7 cellular contexts compared by ENCODE assay signal in the genomic region with DNA sequence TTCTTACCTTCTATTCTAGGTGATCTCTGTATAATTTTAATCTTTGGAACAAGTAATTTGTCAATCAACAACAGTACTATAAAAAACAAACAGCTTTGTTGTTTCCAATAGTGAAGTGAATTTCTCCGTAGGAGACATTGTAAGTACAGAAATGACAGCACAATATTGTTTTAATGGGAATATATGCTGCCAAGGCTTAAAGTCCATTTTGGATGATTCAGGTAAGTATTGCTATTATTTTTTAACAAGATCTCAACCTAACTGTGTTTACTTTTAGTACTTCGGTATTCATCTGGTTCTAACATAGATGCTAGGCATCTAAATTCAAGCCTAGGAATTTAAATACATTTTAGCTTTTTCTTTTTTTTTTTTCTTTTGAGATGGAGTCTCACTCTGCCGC.
"Had no signal": no experiment of that assay in that cellular context is flagged by ENCODE, and none has a peak within 500 bp of the region (broad histone marks: within the 10 kb centered on the region; RNA-seq: fewer than 3 reads in every experiment).

No MANE protein-coding gene starts in this region.

- H3K4me2 ChIP-seq: KMS-11 had no signal

- H3K27ac ChIP-seq: HL-60, KMS-11 had no signal

- ATAC-seq: K562 had no signal

- DNase-seq: IMR-90, KBM-7, KG1 had no signal

- FAIRE-seq: HTR-8/SVneo, K562 had no signal

- H3K9ac ChIP-seq: KMS-11 had no signal

- H3K4me3 ChIP-seq: K562 had no signal
